In genomic region chr3:58051196-58051595, GRCh38 we compare ENCODE assay signal across 9 cellular contexts. TPM values are rescaled to one million over a fixed set of nuclear protein-coding genes. Genes with fewer than 3 reads are reported as not detected.
DNase-seq lines count a peak whose midpoint lies in the region; ATAC-seq, FAIRE-seq and TF ChIP-seq lines count a peak whose summit lies in the region.
"Had no signal": no experiment of that assay in that cellular context is flagged by ENCODE, and none has a peak within 500 bp of the region (broad histone marks: within the 10 kb centered on the region; RNA-seq: fewer than 3 reads in every experiment).

No MANE protein-coding gene starts in this region.

- no peaks in the 10 kb centered on the region for H3K9me3 ChIP-seq in SJSA1 (replicated peaks)

- H3K27me3 ChIP-seq in SJSA1 (replicated peaks), result no peaks in the 10 kb centered on the region

- H3K27ac ChIP-seq in SJSA1 (peak overlapping the region; percentile 94), skin epidermis (peak overlapping the region in 11 of 21 experiments; percentile 11 to 85 (median 65))

- ATAC-seq in GM18873 (IDR thresholded peaks at IDR 0.05; ENCODE audit: low FRiP score, unreplicated experiment), result no peak
- no peak for ATAC-seq in GM21447 (IDR thresholded peaks at IDR 0.05; ENCODE audit: unreplicated experiment)
- no peak for ATAC-seq in HG02642 (IDR thresholded peaks at IDR 0.05; ENCODE audit: poor library complexity, unreplicated experiment)

- H3K4me3 ChIP-seq in SJSA1 (no peak overlapping the region), fibroblast of the aortic adventitia (ENCODE audit: low read depth, low read length) (no peak overlapping the region), skin epidermis (no peak overlapping the region)

- H3K4me1 ChIP-seq in SJSA1 (replicated peaks), result peaks cover 92% of the 10 kb centered on the region

- FAIRE-seq in H54 (lab: Jason Lieb, UNC), result peak; percentile 55

- DNase-seq in H54 (ENCODE audit: insufficient read length, low spot score) (no peak), SJSA1 (ENCODE audit: low read depth in 1 of 2, low spot score in 2 of 2) (peak; percentile 76 to 78), fibroblast of the aortic adventitia (ENCODE audit: low read depth) (peak; percentile 85), NCI-H146 treated with DMSO at 0.1 percent for 48 hours (lab: John Stamatoyannopoulos, UW; ENCODE audit: unreplicated experiment) (no peak)
- DNase-seq: occipital lobe had no signal

- TF ChIP-seq CTCF in fibroblast of the aortic adventitia (IDR thresholded peaks at IDR 0.05; ENCODE audit: insufficient read depth, low read length), result no peak

- peaks cover 8% of the 10 kb centered on the region for H3K36me3 ChIP-seq in SJSA1

- no peak for TF ChIP-seq POLR2A in H54 (IDR thresholded peaks at IDR 0.05; ENCODE audit: low read depth, low read length)

RNA-seq across cellular contexts. Expression of gene FLNB, which starts 43.0 kb away (rescaled TPM):
- total RNA-seq in SJSA1 (2014; rRNA removed; shearing (Covaris generic)), result 130 and 207 TPM in 2 replicates
- 44.0 and 69.0 TPM in 2 replicates for total RNA-seq in fibroblast of the aortic adventitia (ENCODE audit: low replicate concordance)

Comparison
In these comparisons a context has a peak if more than half of its experiments do, and no peak if none do; other contexts are left out.
1. DNase-seq: peak in SJSA1 (2 of 2) and fibroblast of the aortic adventitia (single experiment); none in H54 (single experiment) and NCI-H146 treated with DMSO at 0.1 percent for 48 hours (single experiment).